In the genomic region with DNA sequence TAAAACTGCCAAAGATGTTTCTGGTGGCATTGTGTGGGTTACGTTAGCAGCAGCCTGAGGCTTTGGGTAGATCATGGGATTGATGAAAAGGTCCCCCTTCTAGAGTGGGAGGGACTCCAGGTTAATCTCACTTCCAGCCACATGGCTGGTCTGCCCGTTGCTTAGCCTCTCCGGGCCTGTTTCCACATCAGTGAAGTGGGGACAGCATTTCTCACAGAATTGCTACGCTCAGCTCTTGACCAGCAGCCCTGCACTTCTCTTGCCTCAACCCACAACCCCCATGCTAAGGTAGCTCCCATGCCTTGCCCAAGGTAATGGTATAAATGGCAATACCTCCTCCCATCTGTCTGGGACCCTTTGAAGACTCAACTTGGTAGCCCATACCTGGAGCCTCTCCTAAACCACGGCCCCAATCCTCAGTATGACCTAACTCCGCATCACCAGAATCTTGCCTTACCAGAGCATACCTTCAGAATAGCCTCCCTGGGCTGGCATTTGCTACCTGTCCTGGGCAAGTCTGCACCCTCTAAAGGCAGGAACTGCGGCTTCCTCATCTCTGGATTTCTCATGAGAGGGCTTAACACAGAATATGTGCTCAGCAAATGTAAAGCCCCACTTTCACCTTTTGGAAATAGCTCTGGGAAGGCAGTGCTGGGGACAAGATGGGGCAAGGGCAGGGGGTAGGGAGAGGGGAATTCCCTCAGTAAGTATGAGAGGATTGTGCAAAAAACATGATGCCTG, we compare ENCODE assay signal across 1 cellular context.
TF ChIP-seq lines count a peak whose summit lies in the region.

No MANE protein-coding gene starts in this region.

TF ChIP-seq in H1, 55 proteins besides CTCF, POLR2A, EP300 and RAD21:
- peak; percentile 23; the same call in 1 of the 2 replicates for TF ChIP-seq POLR2AphosphoS5 (IDR thresholded peaks at IDR 0.05; ENCODE audit: low read depth, low read length)
- TF ChIP-seq, protein P1, sequence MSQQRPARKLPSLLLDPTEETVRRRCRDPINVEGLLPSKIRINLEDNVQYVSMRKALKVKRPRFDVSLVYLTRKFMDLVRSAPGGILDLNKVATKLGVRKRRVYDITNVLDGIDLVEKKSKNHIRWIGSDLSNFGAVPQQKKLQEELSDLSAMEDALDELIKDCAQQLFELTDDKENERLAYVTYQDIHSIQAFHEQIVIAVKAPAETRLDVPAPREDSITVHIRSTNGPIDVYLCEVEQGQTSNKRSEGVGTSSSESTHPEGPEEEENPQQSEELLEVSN (IDR thresholded peaks at IDR 0.05), result no peak
TF ChIP-seq in H1: peak in this region for 1.
